In genomic region chr11:66001941-66002647, GRCh38 we compare ENCODE assay signal across 1 cellular context.
TF ChIP-seq lines count a peak whose summit lies in the region.

Gene BANF1, plus strand, starts transcription at chr11:66002503. Its CDS starts 748 bp downstream, at chr11:66003251.
Gene EIF1AD, minus strand, starts transcription at chr11:66002157. Its CDS starts 1,768 bp downstream, at chr11:66000389.

TF ChIP-seq in H1, 55 proteins besides CTCF, POLR2A, EP300 and RAD21:
- TF ChIP-seq BCL11A (IDR thresholded peaks at IDR 0.05; ENCODE audit: low read depth in 2 of 2, low read length in 2 of 2) (no peak), PHF8 (conservative IDR thresholded peaks at IDR 0.05; ENCODE audit: low read depth, low read length) (peak; percentile 70), SP1 (IDR thresholded peaks at IDR 0.05; ENCODE audit: low read depth, low read length) (peak; percentile 82), SRF (IDR thresholded peaks at IDR 0.05; ENCODE audit: low read depth, low read length) (peak; percentile 47), USF2 (IDR thresholded peaks at IDR 0.05; ENCODE audit: low read length) (no peak), NRF1 (IDR thresholded peaks at IDR 0.05; ENCODE audit: low read depth, low read length) (no peak), MAFK (IDR thresholded peaks at IDR 0.05; ENCODE audit: low read depth, low read length) (no peak), SAP30 (IDR thresholded peaks at IDR 0.05; ENCODE audit: insufficient read depth, insufficient replicate concordance, low read length) (peak; percentile 81), NANOG (IDR thresholded peaks at IDR 0.05; ENCODE audit: insufficient read depth, low read depth, low read length, poor library complexity, severe bottlenecking) (no peak), BRCA1 (IDR thresholded peaks at IDR 0.05; ENCODE audit: low read depth, low read length) (peak; percentile 73), KDM4A (IDR thresholded peaks at IDR 0.05; ENCODE audit: low read depth, low read length, severe bottlenecking) (peak; percentile 74), KDM5A (IDR thresholded peaks at IDR 0.05; ENCODE audit: low read length) (peak; percentile 94), GTF2F1 (IDR thresholded peaks at IDR 0.05; ENCODE audit: borderline replicate concordance, low read depth, low read length) (peak; percentile 48; the same call in 1 of the 2 replicates), RNF2 (IDR thresholded peaks at IDR 0.05; ENCODE audit: borderline replicate concordance, low read depth, low read length, missing control alignments, poor library complexity, severe bottlenecking) (no peak), RXRA (IDR thresholded peaks at IDR 0.05; ENCODE audit: insufficient read depth, low read depth, low read length) (no peak; the same call in 1 of the 2 replicates), ZNF274 (IDR thresholded peaks at IDR 0.05; ENCODE audit: borderline replicate concordance, extremely low read depth, low read length) (no peak), HDAC2 (IDR thresholded peaks at IDR 0.05; ENCODE audit: borderline replicate concordance in 1 of 2, low read depth in 2 of 2, low read length in 2 of 2) (peak; percentile 48 to 82; a peak in 3 of 4 replicates), SIRT6 (IDR thresholded peaks at IDR 0.05; ENCODE audit: low read length) (no peak), GABPA (IDR thresholded peaks at IDR 0.05; ENCODE audit: borderline replicate concordance, insufficient read depth, low read length) (peak; percentile 99), MAX (IDR thresholded peaks at IDR 0.05) (peak; percentile 72), CHD7 (IDR thresholded peaks at IDR 0.05; ENCODE audit: insufficient replicate concordance, low read length) (no peak), RBBP5 (IDR thresholded peaks at IDR 0.05; ENCODE audit: borderline replicate concordance, low read depth, low read length) (peak; percentile 38; the same call in 1 of the 2 replicates), E2F6 (IDR thresholded peaks at IDR 0.05) (peak; percentile 63), FOSL1 (IDR thresholded peaks at IDR 0.05; ENCODE audit: insufficient read depth, low read depth, low read length) (no peak), TAF1 (IDR thresholded peaks at IDR 0.05; ENCODE audit: low read depth, low read length) (peak; percentile 96), TAF7 (optimal IDR thresholded peaks at IDR 0.05; ENCODE audit: borderline replicate concordance, low read depth, low read length) (peak; percentile 89), CTBP2 (IDR thresholded peaks at IDR 0.05; ENCODE audit: borderline replicate concordance, insufficient read depth, insufficient read length, low read length) (no peak), POU5F1 (IDR thresholded peaks at IDR 0.05; ENCODE audit: low read depth, low read length) (no peak), ATF3 (IDR thresholded peaks at IDR 0.05; ENCODE audit: insufficient read depth, low read depth, low read length) (no peak), CHD2 (IDR thresholded peaks at IDR 0.05; ENCODE audit: low read length) (peak; percentile 93), EGR1 (IDR thresholded peaks at IDR 0.05; ENCODE audit: borderline replicate concordance, low read depth, low read length) (peak; percentile 73; the same call in 1 of the 2 replicates), TEAD4 (IDR thresholded peaks at IDR 0.05; ENCODE audit: low read depth, low read length) (0 out of 2 replicates have a peak, but pooled peaks have one; percentile 2), TBP (IDR thresholded peaks at IDR 0.05; ENCODE audit: low read depth, low read length) (peak; percentile 92), POLR2AphosphoS5 (IDR thresholded peaks at IDR 0.05; ENCODE audit: low read depth, low read length) (peak; percentile 54; the same call in 1 of the 2 replicates), CBX5 (IDR thresholded peaks at IDR 0.05; ENCODE audit: low read depth, low read length) (no peak), SUZ12 (IDR thresholded peaks at IDR 0.05; ENCODE audit: low read length) (no peak), CREB1 (IDR thresholded peaks at IDR 0.05) (peak; percentile 79), SIX5 (IDR thresholded peaks at IDR 0.05; ENCODE audit: low read depth, low read length) (peak; percentile 43), CEBPB (IDR thresholded peaks at IDR 0.05; ENCODE audit: low read depth, low read length) (no peak), HDAC6 (IDR thresholded peaks at IDR 0.05; ENCODE audit: low read depth, low read length) (no peak), BACH1 (IDR thresholded peaks at IDR 0.05; ENCODE audit: low read length) (0 out of 2 replicates have a peak, but pooled peaks have one; percentile 4), TCF12 (IDR thresholded peaks at IDR 0.05; ENCODE audit: low read depth, low read length) (no peak), EZH2 (IDR thresholded peaks at IDR 0.05; ENCODE audit: low read depth, low read length, severe bottlenecking) (no peak), CBX8 (IDR thresholded peaks at IDR 0.05; ENCODE audit: borderline replicate concordance, low read depth, low read length) (no peak), RFX5 (IDR thresholded peaks at IDR 0.05; ENCODE audit: borderline replicate concordance, low read depth, low read length) (no peak), JUN (IDR thresholded peaks at IDR 0.05; ENCODE audit: low read depth, low read length) (peak; percentile 32; the same call in 1 of the 2 replicates), SP2 (IDR thresholded peaks at IDR 0.05; ENCODE audit: low read length) (no peak; the same call in 1 of the 2 replicates), SP4 (IDR thresholded peaks at IDR 0.05; ENCODE audit: low read length) (peak; percentile 93), KDM1A (IDR thresholded peaks at IDR 0.05; ENCODE audit: borderline replicate concordance, low read length) (peak; percentile 55; the same call in 1 of the 2 replicates), ASH2L (IDR thresholded peaks at IDR 0.05; ENCODE audit: low read length) (peak; percentile 96), ATF2 (IDR thresholded peaks at IDR 0.05; ENCODE audit: low read length) (no peak), CHD1 (IDR thresholded peaks at IDR 0.05; ENCODE audit: low read depth, low read length) (no peak), JUND (IDR thresholded peaks at IDR 0.05; ENCODE audit: low read length) (no peak), SIN3A (conservative IDR thresholded peaks at IDR 0.05 in 1 of 2, IDR thresholded peaks at IDR 0.05 in 1 of 2; ENCODE audit: low read depth in 1 of 2, low read length in 2 of 2) (peak in 1 of 2 experiments; percentile 97; a peak in 2 of 4 replicates), YY1 (IDR thresholded peaks at IDR 0.05; ENCODE audit: low read depth, low read length) (peak; percentile 71; the same call in 1 of the 2 replicates)
